Comparison of ENCODE assay signal across 9 cellular contexts in the genomic region with DNA sequence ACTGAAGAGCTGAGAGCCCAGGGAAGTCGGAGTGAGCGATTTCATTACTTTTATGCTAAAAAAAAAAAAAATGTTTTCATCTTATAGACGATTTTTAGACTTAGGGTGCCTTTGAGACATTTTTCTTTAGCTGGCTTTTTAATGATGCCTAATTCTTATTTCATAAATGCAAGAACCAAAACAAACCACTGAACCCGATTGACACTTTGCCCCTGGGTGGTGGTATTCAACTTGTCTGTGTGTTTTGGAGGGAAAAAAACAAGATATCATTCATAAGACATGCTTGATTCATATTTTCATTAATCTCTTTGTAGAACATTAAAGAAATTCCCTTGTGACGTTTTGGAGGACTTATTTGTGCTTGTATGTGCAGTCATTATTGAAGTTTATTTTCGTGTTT. TPM values are rescaled to one million over a fixed set of nuclear protein-coding genes. Genes with fewer than 3 reads are reported as not detected.
DNase-seq lines count a peak whose midpoint lies in the region; ATAC-seq, FAIRE-seq and TF ChIP-seq lines count a peak whose summit lies in the region.
"Had no signal": no experiment of that assay in that cellular context is flagged by ENCODE, and none has a peak within 500 bp of the region (broad histone marks: within the 10 kb centered on the region; RNA-seq: fewer than 3 reads in every experiment).

No MANE protein-coding gene starts in this region.

- H3K27ac ChIP-seq in ascending aorta (no peak overlapping the region), HepG2 (ENCODE audit: extremely low read length, insufficient read depth, low read length) (no peak overlapping the region), subcutaneous abdominal adipose tissue (ENCODE audit: low read depth, low read length) (no peak overlapping the region)

- H3K36me3 Mint-ChIP-seq in T-helper 1 cell treated with Interleukin-12 subunit alpha and Interleukin-12 subunit beta and Interleukin-4 antibody, amounts not matched to agents 30 μg/mL and 1 μg/mL, for 36 hours (ENCODE audit: low read depth) = peaks cover 19% of the 10 kb centered on the region

- POLR2A ChIA-PET in HepG2 (lab: Yijun Ruan, JAX) = no interaction called here

- BruUV-seq in HepG2 (replicated peaks; lab: Mats Ljungman, UMichigan) = TSS peak; percentile 16

- H3K4me1 ChIP-seq in ascending aorta (peaks cover 0 to 20% of the 10 kb centered on the region in 2 donors), HepG2 (ENCODE audit: insufficient read depth, low read length) (peaks cover 5% of the 10 kb centered on the region; the same call in 1 of the 2 replicates), subcutaneous abdominal adipose tissue (ENCODE audit: control insufficient read depth in 5 of 5, insufficient read depth in 5 of 5, low read length in 5 of 5) (peaks cover 0 to 27% (median 18%) of the 10 kb centered on the region in 5 donors)
- H3K4me1 ChIP-seq: HAP-1 had no signal

- CTCF ChIA-PET in HepG2 (lab: Yijun Ruan, JAX; ENCODE audit: low intra/inter-chr PET ratio, low total read pairs) = no interaction called here

- H3K4me3 Mint-ChIP-seq in T-helper 1 cell treated with Interleukin-12 subunit alpha and Interleukin-12 subunit beta and Interleukin-4 antibody, amounts not matched to agents 30 μg/mL and 1 μg/mL, for 36 hours = peak overlapping the region; percentile 87

- no peak for TF ChIP-seq RAD21 in HepG2 (CRISPR knock-in tag; IDR thresholded peaks at IDR 0.05)

- no peak overlapping the region for H3K4me2 ChIP-seq in HepG2 (ENCODE audit: low read depth, low read length)

- no peak overlapping the region for H2AFZ ChIP-seq in HepG2 (ENCODE audit: low read length)

- in situ Hi-C loops in HepG2 (cut with HindIII; ENCODE audit: extremely low pct_ligation_motif_present, low pct_unique_long_range_greater_than_20kb) (no loop called here), GM13976 (cut with MboI; ENCODE audit: low sequenced_read_pairs, unreplicated experiment) (no loop called here)

- no peaks in the 10 kb centered on the region for H3K9me3 Mint-ChIP-seq in T-helper 1 cell treated with Interleukin-12 subunit alpha and Interleukin-12 subunit beta and Interleukin-4 antibody, amounts not matched to agents 30 μg/mL and 1 μg/mL, for 36 hours

- no peak for ATAC-seq in HepG2

- DNase-seq in T-helper 1 cell = no peak
- DNase-seq in ascending aorta (ENCODE audit: low spot score in 2 of 2) = no peak
- DNase-seq in HepG2 (ENCODE audit: low spot score) = no peak
- no peak for DNase-seq in GM13976 (ENCODE audit: low spot score)
- DNase-seq in DMS 273 (lab: John Stamatoyannopoulos, UW; ENCODE audit: unreplicated experiment) = no peak
- no peak for DNase-seq in stimulated activated CD4-positive, alpha-beta T cell treated with anti-CD3 and anti-CD28 coated beads, Interleukin-2, amount 100 ng/mL, for 24 hours

- 72% methylated on average over 6 of the region's 6 CpGs for WGBS in HepG2 (ENCODE audit: low lambda C conversion rate)

- H3K9me3 ChIP-seq in ascending aorta (no peaks in the 10 kb centered on the region), HepG2 (ENCODE audit: low read length) (no peaks in the 10 kb centered on the region), subcutaneous abdominal adipose tissue (ENCODE audit: control insufficient read depth in 5 of 5, low read length in 5 of 5) (no peaks in the 10 kb centered on the region)
- H3K9me3 ChIP-seq: HAP-1 had no signal

- peaks cover 6% of the 10 kb centered on the region for H3K27me3 Mint-ChIP-seq in T-helper 1 cell treated with Interleukin-12 subunit alpha and Interleukin-12 subunit beta and Interleukin-4 antibody, amounts not matched to agents 30 μg/mL and 1 μg/mL, for 36 hours (ENCODE audit: low read depth)

- no peak for TF ChIP-seq EP300 in HepG2 (IDR thresholded peaks at IDR 0.05; ENCODE audit: low read depth in 2 of 2, low read length in 2 of 2)
- TF ChIP-seq EP300 in HepG2 (CRISPR knock-in tag; IDR thresholded peaks at IDR 0.05; ENCODE audit: borderline replicate concordance) = no peak

- no peaks in the 10 kb centered on the region for H3K79me2 ChIP-seq in HepG2 (ENCODE audit: insufficient read depth, low read length)

- peak overlapping the region; percentile 96 for H3K4me3 ChIP-seq in ascending aorta
- H3K4me3 ChIP-seq in HepG2 (replicated peaks in 1 of 3; ENCODE audit: insufficient read depth in 1 of 3, low read depth in 2 of 3, low read length in 3 of 3) = peak overlapping the region in 1 of 3 experiments; percentile 60; a peak in 1 of 6 replicates
- peak overlapping the region in 4 of 5 donors; percentile 78 to 88 (median 78) for H3K4me3 ChIP-seq in subcutaneous abdominal adipose tissue (ENCODE audit: low read depth in 1 of 5, low read length in 5 of 5)

- H3K27ac Mint-ChIP-seq in T-helper 1 cell treated with Interleukin-12 subunit alpha and Interleukin-12 subunit beta and Interleukin-4 antibody, amounts not matched to agents 30 μg/mL and 1 μg/mL, for 36 hours = peak overlapping the region; percentile 33

- TF ChIP-seq CTCF in ascending aorta (IDR thresholded peaks at IDR 0.05) (no peak), HepG2 (CRISPR knock-in tag; IDR thresholded peaks at IDR 0.05) (no peak), GM13976 (IDR thresholded peaks at IDR 0.05; ENCODE audit: borderline replicate concordance, control extremely low read depth, extremely low read depth, insufficient read depth, missing control alignments) (no peak)

- H3K9ac ChIP-seq in HepG2 (ENCODE audit: insufficient read depth, low read depth, low read length) (no peak overlapping the region), subcutaneous abdominal adipose tissue (ENCODE audit: low read length in 5 of 5) (peak overlapping the region in 2 of 5 donors; percentile 7 to 74)

- H3K27me3 ChIP-seq in ascending aorta (no peaks in the 10 kb centered on the region), HepG2 (ENCODE audit: control insufficient read depth in 1 of 2, insufficient read depth in 2 of 2, low read length in 2 of 2) (peaks cover 4 to 40% of the 10 kb centered on the region in 2 experiments; a peak in 4 of 5 replicates), subcutaneous abdominal adipose tissue (ENCODE audit: control insufficient read depth in 5 of 5, insufficient read depth in 4 of 5, low read length in 5 of 5) (peaks cover 0 to 8% (median 6%) of the 10 kb centered on the region in 5 donors)

- H3K4me1 Mint-ChIP-seq in T-helper 1 cell treated with Interleukin-12 subunit alpha and Interleukin-12 subunit beta and Interleukin-4 antibody, amounts not matched to agents 30 μg/mL and 1 μg/mL, for 36 hours (ENCODE audit: low read depth) = peaks cover 24% of the 10 kb centered on the region

- TF ChIP-seq POLR2A in HepG2 (IDR thresholded peaks at IDR 0.05; ENCODE audit: insufficient read depth in 1 of 2, low read depth in 2 of 2, low read length in 2 of 2) = no peak

- H4K20me1 ChIP-seq in HepG2 (ENCODE audit: insufficient read depth, low read length) = no peaks in the 10 kb centered on the region; the same call in 1 of the 2 replicates

- no peak for FAIRE-seq in HepG2 (lab: Jason Lieb, UNC)

- intact Hi-C loops in ascending aorta (cut with DNase I) = loop anchor here (5.0 kb wide), 1 partner anchor 488 kb away; no protein-coding TSS in a partner anchor
- intact Hi-C loops in HepG2 (cut with micrococcal nuclease; ENCODE audit: unreplicated experiment) = loop anchor here (5.0 kb wide), 1 partner anchor 98 kb away; no protein-coding TSS in a partner anchor

- H3K36me3 ChIP-seq in ascending aorta = peaks cover 0 to 2% of the 10 kb centered on the region in 2 donors
- no peaks in the 10 kb centered on the region for H3K36me3 ChIP-seq in HepG2 (replicated peaks in 1 of 2; ENCODE audit: control insufficient read depth in 1 of 2, insufficient read depth in 2 of 2, low read length in 2 of 2)
- no peaks in the 10 kb centered on the region for H3K36me3 ChIP-seq in subcutaneous abdominal adipose tissue (ENCODE audit: control insufficient read depth in 5 of 5, insufficient read depth in 5 of 5, low read length in 5 of 5)
- H3K36me3 ChIP-seq: HAP-1 had no signal

TF ChIP-seq in HepG2, 621 proteins besides CTCF, POLR2A, EP300 and RAD21 (continues in another document):
- TF ChIP-seq CHD4 (IDR thresholded peaks at IDR 0.05; ENCODE audit: borderline replicate concordance, low read length) = no peak
- no peak for TF ChIP-seq WIZ (CRISPR knock-in tag; IDR thresholded peaks at IDR 0.05)
- TF ChIP-seq TARDBP (CRISPR knock-in tag; IDR thresholded peaks at IDR 0.05) = no peak
- TF ChIP-seq, protein P1, sequence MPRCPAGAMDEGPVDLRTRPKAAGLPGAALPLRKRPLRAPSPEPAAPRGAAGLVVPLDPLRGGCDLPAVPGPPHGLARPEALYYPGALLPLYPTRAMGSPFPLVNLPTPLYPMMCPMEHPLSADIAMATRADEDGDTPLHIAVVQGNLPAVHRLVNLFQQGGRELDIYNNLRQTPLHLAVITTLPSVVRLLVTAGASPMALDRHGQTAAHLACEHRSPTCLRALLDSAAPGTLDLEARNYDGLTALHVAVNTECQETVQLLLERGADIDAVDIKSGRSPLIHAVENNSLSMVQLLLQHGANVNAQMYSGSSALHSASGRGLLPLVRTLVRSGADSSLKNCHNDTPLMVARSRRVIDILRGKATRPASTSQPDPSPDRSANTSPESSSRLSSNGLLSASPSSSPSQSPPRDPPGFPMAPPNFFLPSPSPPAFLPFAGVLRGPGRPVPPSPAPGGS (CRISPR knock-in tag; IDR thresholded peaks at IDR 0.05) = no peak

RNA-seq across cellular contexts. Expression of a gene that starts 2.4 kb away (rescaled TPM):
- total RNA-seq in ascending aorta = 58.0 TPM
- total RNA-seq in HepG2 (2016; rRNA removed; fragmentation: Illumina TruSeq; extraction: Trizol) = 0.94 and 2.0 TPM in 2 replicates
- total RNA-seq in HepG2 (2016; cell fraction: cytosol; rRNA removed; fragmentation: Illumina TruSeq; extraction: Trizol; ENCODE audit: low read depth) = 0.71 and 1.3 TPM in 2 replicates
- total RNA-seq in HepG2 (2016; cell fraction: insoluble cytoplasmic fraction; rRNA removed; fragmentation: Illumina TruSeq; extraction: Trizol) = 1.0 and 1.9 TPM in 2 replicates
- 0.96 and 1.1 TPM in 2 replicates for total RNA-seq in HepG2 (2016; cell fraction: membrane; rRNA removed; fragmentation: Illumina TruSeq; extraction: Trizol)
- total RNA-seq in HepG2 (2016; cell fraction: nucleus; rRNA removed; fragmentation: Illumina TruSeq; extraction: Trizol) = 3.1 and 5.0 TPM in 2 replicates
- 2.3 and 2.9 TPM in 2 replicates for polyA plus RNA-seq in HepG2 (2011; rRNA removed)
- 1.8 and 2.0 TPM in 2 replicates for polyA plus RNA-seq in HepG2 (2011; cell fraction: cytosol; rRNA removed)
- 3.7 and 4.2 TPM in 2 replicates for polyA plus RNA-seq in HepG2 (2011; cell fraction: nucleus; rRNA removed)
- polyA plus RNA-seq in HepG2 (2012) = 0.58 and 1.0 TPM in 2 replicates
- polyA plus RNA-seq in HepG2 (2016; cell fraction: cytosol; fragmentation: Illumina TruSeq; extraction: Trizol; ENCODE audit: low read depth) = 0.06 and 0.07 TPM in 2 replicates
- 0.97 and 1.4 TPM in 2 replicates for polyA plus RNA-seq in HepG2 (2016; cell fraction: insoluble cytoplasmic fraction; fragmentation: Illumina TruSeq; extraction: Trizol; ENCODE audit: low read depth)
- polyA plus RNA-seq in HepG2 (2016; cell fraction: membrane; fragmentation: Illumina TruSeq; extraction: Trizol; ENCODE audit: low read depth) = 0.12 and 0.19 TPM in 2 replicates
- 1.5 and 2.1 TPM in 2 replicates for polyA plus RNA-seq in HepG2 (2016; cell fraction: nucleus; fragmentation: Illumina TruSeq; extraction: Trizol; ENCODE audit: insufficient read depth, low read depth)
- polyA minus RNA-seq in HepG2 (2011; rRNA and poly(A)+ RNA removed; ENCODE audit: low replicate concordance) = 3.7 and 8.5 TPM in 2 replicates
- 2.8 and 3.2 TPM in 2 replicates for polyA minus RNA-seq in HepG2 (2011; cell fraction: cytosol; rRNA and poly(A)+ RNA removed)
- 14.2 and 18.7 TPM in 2 replicates for polyA minus RNA-seq in HepG2 (2011; cell fraction: nucleus; rRNA and poly(A)+ RNA removed)
